Comparison of ENCODE assay signal across 2 cellular contexts in the genomic region with DNA sequence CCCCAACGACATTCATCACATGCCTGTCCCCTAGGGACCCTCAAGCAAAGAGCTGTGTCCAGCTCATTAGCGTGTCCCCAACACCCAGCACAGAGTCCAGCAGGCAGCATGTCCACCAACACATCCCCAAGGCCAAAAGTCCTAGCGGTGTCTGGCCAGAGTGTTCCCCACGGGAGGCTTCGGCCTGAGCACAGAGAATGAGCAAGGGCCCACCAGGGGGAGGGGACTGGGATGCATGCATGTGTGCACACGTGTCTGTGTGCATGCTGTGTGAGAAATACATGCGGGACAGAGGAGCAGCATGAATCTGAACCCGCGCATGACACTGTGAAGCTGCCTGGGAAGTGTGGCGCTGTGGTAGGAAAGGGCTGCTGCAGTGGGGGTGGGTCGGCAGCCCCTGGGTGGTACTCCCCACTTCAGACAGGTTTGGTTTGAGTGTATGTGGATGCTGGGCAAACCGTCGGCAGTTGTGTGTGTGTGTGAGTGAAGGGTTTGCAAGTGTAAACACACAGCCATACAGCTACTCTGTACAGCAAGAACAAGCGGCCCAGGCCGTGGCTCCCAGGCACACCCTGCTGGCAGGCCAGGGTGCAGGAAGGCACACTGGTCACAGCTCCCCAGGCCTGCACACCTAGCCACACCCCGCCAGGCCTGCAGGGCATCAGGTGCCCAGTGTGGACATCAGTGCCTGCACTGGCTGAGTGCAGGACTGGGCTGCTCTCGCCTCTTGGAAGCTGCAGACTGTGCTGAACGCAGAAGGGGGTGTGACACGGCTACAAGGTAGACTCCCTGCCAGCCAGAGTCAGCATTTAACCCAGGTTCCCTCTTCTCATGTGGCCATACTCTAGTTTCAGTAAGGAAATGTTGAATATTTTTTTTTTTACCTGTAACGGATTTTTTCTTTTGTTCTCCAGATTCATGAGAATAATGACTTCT.
TF ChIP-seq lines count a peak whose summit lies in the region.

No MANE protein-coding gene starts in this region.

TF ChIP-seq in HEK293, 187 proteins besides CTCF, POLR2A, EP300 and RAD21:
- no peak for TF ChIP-seq RBAK (tag by site-specific recombination; IDR thresholded peaks at IDR 0.05)
- TF ChIP-seq ZXDB (tag by site-specific recombination; IDR thresholded peaks at IDR 0.05): no peak
- no peak for TF ChIP-seq REPIN1 (tag by site-specific recombination; IDR thresholded peaks at IDR 0.05; ENCODE audit: low read depth)
- no peak for TF ChIP-seq ZNF670 (tag by site-specific recombination; IDR thresholded peaks at IDR 0.05; ENCODE audit: low read depth)
- no peak for TF ChIP-seq ZBTB21 (tag by site-specific recombination; IDR thresholded peaks at IDR 0.05)
- no peak for TF ChIP-seq ZNF26 (tag by site-specific recombination; IDR thresholded peaks at IDR 0.05)
- no peak for TF ChIP-seq ZNF416 (tag by site-specific recombination; IDR thresholded peaks at IDR 0.05)
- TF ChIP-seq ZNF830 (tag by site-specific recombination; IDR thresholded peaks at IDR 0.05; ENCODE audit: low read depth): no peak
- no peak for TF ChIP-seq ZNF350 (tag by site-specific recombination; IDR thresholded peaks at IDR 0.05)
- no peak for TF ChIP-seq EGR2 (tag by site-specific recombination; IDR thresholded peaks at IDR 0.05; ENCODE audit: low read depth)
- no peak for TF ChIP-seq HOXD13 (CRISPR knock-in tag; IDR thresholded peaks at IDR 0.05; ENCODE audit: borderline replicate concordance)
- TF ChIP-seq GLI2 (tag by site-specific recombination; IDR thresholded peaks at IDR 0.05; ENCODE audit: borderline replicate concordance, low read depth): no peak
- TF ChIP-seq, protein P1, sequence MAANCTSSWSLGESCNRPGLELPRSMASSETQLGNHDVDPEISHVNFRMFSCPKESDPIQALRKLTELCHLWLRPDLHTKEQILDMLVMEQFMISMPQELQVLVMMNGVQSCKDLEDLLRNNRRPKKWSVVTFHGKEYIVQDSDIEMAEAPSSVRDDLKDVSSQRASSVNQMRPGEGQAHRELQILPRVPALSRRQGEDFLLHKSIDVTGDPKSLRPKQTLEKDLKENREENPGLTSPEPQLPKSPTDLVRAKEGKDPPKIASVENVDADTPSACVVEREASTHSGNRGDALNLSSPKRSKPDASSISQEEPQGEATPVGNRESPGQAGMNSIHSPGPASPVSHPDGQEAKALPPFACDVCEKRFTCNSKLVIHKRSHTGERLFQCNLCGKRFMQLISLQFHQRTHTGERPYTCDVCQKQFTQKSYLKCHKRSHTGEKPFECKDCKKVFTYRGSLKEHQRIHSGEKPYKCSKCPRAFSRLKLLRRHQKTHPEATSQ (tag by site-specific recombination; IDR thresholded peaks at IDR 0.05): no peak
- no peak for TF ChIP-seq ZNF18 (tag by site-specific recombination; IDR thresholded peaks at IDR 0.05)
- no peak for TF ChIP-seq OVOL3 (tag by site-specific recombination; IDR thresholded peaks at IDR 0.05)
- TF ChIP-seq, protein P2, sequence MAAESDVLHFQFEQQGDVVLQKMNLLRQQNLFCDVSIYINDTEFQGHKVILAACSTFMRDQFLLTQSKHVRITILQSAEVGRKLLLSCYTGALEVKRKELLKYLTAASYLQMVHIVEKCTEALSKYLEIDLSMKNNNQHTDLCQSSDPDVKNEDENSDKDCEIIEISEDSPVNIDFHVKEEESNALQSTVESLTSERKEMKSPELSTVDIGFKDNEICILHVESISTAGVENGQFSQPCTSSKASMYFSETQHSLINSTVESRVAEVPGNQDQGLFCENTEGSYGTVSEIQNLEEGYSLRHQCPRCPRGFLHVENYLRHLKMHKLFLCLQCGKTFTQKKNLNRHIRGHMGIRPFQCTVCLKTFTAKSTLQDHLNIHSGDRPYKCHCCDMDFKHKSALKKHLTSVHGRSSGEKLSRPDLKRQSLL (tag by site-specific recombination; IDR thresholded peaks at IDR 0.05): no peak
- TF ChIP-seq YY1 (tag by site-specific recombination; IDR thresholded peaks at IDR 0.05): no peak
- no peak for TF ChIP-seq ZNF341 (tag by site-specific recombination; IDR thresholded peaks at IDR 0.05; ENCODE audit: low read depth)

TF ChIP-seq in K562, 482 proteins besides CTCF, POLR2A, EP300 and RAD21:
- TF ChIP-seq TCF15 (CRISPR knock-in tag; IDR thresholded peaks at IDR 0.05): no peak
- 0 out of 2 replicates have a peak, but pooled peaks have one; percentile 13 for TF ChIP-seq POLR2G (IDR thresholded peaks at IDR 0.05; ENCODE audit: low read depth, low read length)
